In the genomic region with DNA sequence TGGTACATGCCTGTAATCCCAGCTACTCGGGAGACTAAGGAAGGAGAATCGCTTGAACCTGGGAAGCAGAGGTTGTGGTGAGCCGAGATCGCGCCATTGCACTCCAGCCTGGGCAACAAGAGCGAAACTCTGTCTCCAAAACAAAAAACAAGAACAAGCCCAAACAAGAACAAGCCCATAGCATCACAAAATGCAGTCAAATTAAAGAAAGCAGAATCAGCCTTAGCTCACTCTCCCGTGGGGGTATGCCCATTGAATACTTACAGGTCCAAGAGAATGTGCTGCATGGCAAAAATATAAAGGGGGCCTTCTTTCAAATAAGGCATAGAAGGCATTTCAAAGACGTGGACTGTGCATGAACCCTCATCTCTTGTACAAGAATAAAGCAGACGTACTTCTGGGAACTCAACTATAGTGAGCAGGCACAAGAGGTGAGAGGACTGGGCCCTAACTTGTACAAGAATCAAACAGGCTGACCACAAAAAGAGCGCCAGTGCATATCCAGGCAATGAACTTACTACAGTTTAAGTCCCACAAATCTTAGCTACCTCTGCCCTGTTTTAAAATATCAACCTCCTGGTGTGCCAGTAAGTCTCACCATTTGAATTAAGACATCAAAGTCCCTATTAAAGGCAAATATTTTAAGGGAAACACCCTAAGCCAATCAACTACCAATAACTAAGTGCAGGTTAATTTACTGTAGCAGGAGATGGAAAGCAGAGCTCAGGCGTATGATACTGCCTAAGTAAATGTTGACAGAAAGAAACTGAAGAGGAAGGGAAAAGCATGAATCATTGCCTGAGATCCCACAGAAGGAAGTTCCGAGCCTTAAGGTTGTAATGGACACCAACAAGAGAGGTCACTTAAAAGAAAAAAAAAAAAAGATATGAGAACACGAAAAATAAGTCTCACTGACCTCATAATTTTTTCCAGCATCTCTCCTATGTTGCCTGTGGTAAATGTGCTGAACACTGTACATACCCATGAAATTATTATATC, we compare ENCODE assay signal across 1 cellular context.
TF ChIP-seq lines count a peak whose summit lies in the region.

No MANE protein-coding gene starts in this region.

TF ChIP-seq in endothelial cell of umbilical vein, 7 proteins besides CTCF, POLR2A, EP300 and RAD21:
- TF ChIP-seq POLR2AphosphoS5 (IDR thresholded peaks at IDR 0.05; ENCODE audit: insufficient read depth, low read depth, low read length) (no peak), MAX (IDR thresholded peaks at IDR 0.05; ENCODE audit: insufficient read depth, insufficient read length) (no peak), MYC (IDR thresholded peaks at IDR 0.05; ENCODE audit: low read depth, low read length) (no peak), FOS (IDR thresholded peaks at IDR 0.05; ENCODE audit: borderline replicate concordance, insufficient read depth, low read length) (peak; percentile 74), JUN (IDR thresholded peaks at IDR 0.05; ENCODE audit: borderline replicate concordance, insufficient read depth, insufficient read length, low read depth) (peak; percentile 37)
